33 cellular contexts compared by ENCODE assay signal in genomic region chr5:41962491-41962890, GRCh38.
"Had no signal": no experiment of that assay in that cellular context is flagged by ENCODE, and none has a peak within 500 bp of the region (broad histone marks: within the 10 kb centered on the region; RNA-seq: fewer than 3 reads in every experiment).

No MANE protein-coding gene starts in this region.

- ATAC-seq: activated CD4-positive, CD25-positive, alpha-beta regulatory T cell treated with anti-CD3 and anti-CD28 coated beads, Interleukin-2, amount 50 U/mL, for 24 hours; activated CD8-positive, alpha-beta T cell treated with anti-CD3 and anti-CD28 coated beads for 36 hours; activated T-cell treated with anti-CD3 and anti-CD28 coated beads, Interleukin-2, amount 50 U/mL, for 4 hours; activated T-helper 17 cell treated with anti-CD3 and anti-CD28 coated beads, Interleukin-2, amount 50 U/mL, for 72 hours; esophagus mucosa; T-helper 17 cell had no signal

- FAIRE-seq: astrocyte, bronchial epithelial cell, frontal cortex had no signal

- H3K4me3 Mint-ChIP-seq: activated B cell treated with CpG ODN at 0.5 μM for 24 hours; activated CD8-positive, alpha-beta T cell treated with anti-CD3 and anti-CD28 coated beads for 36 hours; activated naive CD8-positive, alpha-beta T cell; activated T-cell treated with anti-CD3 and anti-CD28 coated beads, Interleukin-2, amount 50 U/mL, for 4 hours; activated T-helper 17 cell treated with anti-CD3 and anti-CD28 coated beads, Interleukin-2, amount 50 U/mL, for 72 hours; central memory CD8-positive, alpha-beta T cell; dendritic cell treated with granulocyte-macrophage colony-stimulating factor and Interleukin-4, amounts not matched to agents 40 ng/mL and 50 ng/mL, for 4 days; endodermal cell; T-helper 17 cell; T-helper 2 cell treated with Interferon-gamma antibody and Interleukin-4, amounts not matched to agents 5 μg/mL and 100 μg/mL, for 36 hours had no signal

- DNase-seq: activated B cell treated with CpG ODN at 0.5 μM for 24 hours; activated CD4-positive, alpha-beta T cell treated with anti-CD3 and anti-CD28 coated beads for 48 hours; activated CD4-positive, alpha-beta T cell treated with anti-CD3 and anti-CD28 coated beads, Interleukin-2, amount 50 U/mL, for 1 hour; activated CD4-positive, alpha-beta T cell treated with anti-CD3 and anti-CD28 coated beads, Interleukin-2, amount 50 U/mL, for 48 hours; activated CD8-positive, alpha-beta memory T cell treated with anti-CD3 and anti-CD28 coated beads for 24 hours; activated CD8-positive, alpha-beta T cell treated with anti-CD3 and anti-CD28 coated beads for 36 hours; activated effector memory CD4-positive, alpha-beta T cell treated with Interleukin-2 at 50 U/mL for 16 hours; activated gamma-delta T cell treated with Interleukin-2 at 50 U/mL for 16 hours; activated naive CD4-positive, alpha-beta T cell treated with anti-CD3 and anti-CD28 coated beads, Interleukin-2, amount 50 U/mL, for 16 hours; activated naive CD4-positive, alpha-beta T cell treated with Interleukin-2 at 50 U/mL for 16 hours; activated T-cell treated with anti-CD3 and anti-CD28 coated beads, Interleukin-2, amount 50 U/mL, for 4 hours; amniotic stem cell; anterior cingulate cortex; brain microvascular endothelial cell; dorsolateral prefrontal cortex; effector memory CD4-positive, alpha-beta T cell; endodermal cell; foreskin fibroblast; T-helper 1 cell; T-helper 17 cell; T1000; WERI-Rb-1 had no signal

- H3K27me3 Mint-ChIP-seq: dendritic cell treated with granulocyte-macrophage colony-stimulating factor and Interleukin-4, amounts not matched to agents 40 ng/mL and 50 ng/mL, for 4 days had no signal

- H3K4me1 Mint-ChIP-seq: activated B cell treated with CpG ODN at 0.5 μM for 24 hours; activated T-helper 17 cell treated with anti-CD3 and anti-CD28 coated beads, Interleukin-2, amount 50 U/mL, for 72 hours; central memory CD8-positive, alpha-beta T cell; endodermal cell; T-helper 17 cell had no signal

- H3K27me3 ChIP-seq: brain microvascular endothelial cell, dorsolateral prefrontal cortex had no signal

- H3K27ac Mint-ChIP-seq: activated B cell treated with CpG ODN at 0.5 μM for 24 hours; activated CD8-positive, alpha-beta T cell treated with anti-CD3 and anti-CD28 coated beads for 36 hours; activated naive CD8-positive, alpha-beta T cell; activated T-helper 17 cell treated with anti-CD3 and anti-CD28 coated beads, Interleukin-2, amount 50 U/mL, for 72 hours; dendritic cell treated with granulocyte-macrophage colony-stimulating factor and Interleukin-4, amounts not matched to agents 40 ng/mL and 50 ng/mL, for 4 days; endodermal cell; T-helper 17 cell; T-helper 2 cell treated with Interferon-gamma antibody and Interleukin-4, amounts not matched to agents 5 μg/mL and 100 μg/mL, for 36 hours had no signal

- H3K36me3 ChIP-seq: brain microvascular endothelial cell, WERI-Rb-1 had no signal

- H3K4me3 ChIP-seq: coronary artery, dorsolateral prefrontal cortex had no signal

- H3K27ac ChIP-seq: brain microvascular endothelial cell, coronary artery, dorsolateral prefrontal cortex, WERI-Rb-1 had no signal
